ENCODE assay signal across 9 cellular contexts in the genomic region with DNA sequence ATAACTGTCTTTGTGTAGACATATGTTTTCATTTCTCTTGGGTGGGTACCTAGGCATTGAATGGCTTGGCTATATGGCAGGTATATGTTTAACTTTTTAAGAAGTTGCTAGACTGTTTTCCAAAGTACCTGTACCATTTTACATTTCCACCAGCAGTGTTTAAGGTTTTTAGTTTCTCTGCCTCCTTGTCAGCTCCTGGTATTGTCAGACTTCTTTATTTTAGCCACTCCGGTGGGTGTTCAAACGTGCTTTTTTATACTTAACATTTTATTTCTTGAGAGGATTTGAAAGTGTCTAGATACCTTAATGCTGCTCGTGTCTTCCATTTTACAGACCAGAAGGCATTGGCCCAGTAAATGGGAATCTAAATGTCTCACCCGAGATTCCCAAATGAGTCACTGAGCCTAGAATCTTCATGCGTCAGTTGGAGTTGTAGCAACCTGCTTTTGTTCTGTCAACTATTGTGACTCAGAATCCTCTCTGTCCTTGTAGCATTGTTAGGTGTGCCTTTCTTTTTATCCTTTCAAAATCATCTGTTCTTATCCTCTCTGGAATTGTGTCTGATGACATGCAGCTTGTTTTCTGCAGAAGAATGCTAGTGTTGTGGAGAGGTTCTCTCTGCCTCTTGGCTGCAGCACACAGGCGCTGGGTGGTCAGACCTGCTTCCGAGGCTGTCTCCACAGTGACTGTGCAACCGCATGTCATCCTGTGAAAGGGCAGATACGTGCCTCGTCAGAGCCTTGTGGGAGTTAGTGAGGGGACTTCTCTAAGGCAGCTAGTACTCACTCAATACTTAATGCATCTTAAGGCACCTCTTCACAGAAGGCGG.
DNase-seq lines count a peak whose midpoint lies in the region; ATAC-seq, FAIRE-seq and TF ChIP-seq lines count a peak whose summit lies in the region.
"Had no signal": no experiment of that assay in that cellular context is flagged by ENCODE, and none has a peak within 500 bp of the region (broad histone marks: within the 10 kb centered on the region; RNA-seq: fewer than 3 reads in every experiment).

No MANE protein-coding gene starts in this region.

- H3K36me3 ChIP-seq in HCT116 (ENCODE audit: control insufficient read depth in 1 of 2, insufficient read depth in 2 of 2, low read length in 2 of 2) (peaks cover 0 to 3% of the 10 kb centered on the region in 2 experiments; a peak in 2 of 4 replicates), kidney (ENCODE audit: control insufficient read depth in 1 of 2, insufficient read depth in 2 of 2, low read length in 2 of 2) (peaks cover 30 to 55% of the 10 kb centered on the region in 2 donors)

- H2AFZ ChIP-seq in HCT116 (ENCODE audit: low read depth, low read length, poor library complexity, severe bottlenecking) = no peak overlapping the region

- ATAC-seq in HCT116 = peak; percentile 57
- ATAC-seq in HG03565 (IDR thresholded peaks at IDR 0.05; ENCODE audit: unreplicated experiment) = no peak

- TF ChIP-seq CTCF in HCT116 (IDR thresholded peaks at IDR 0.05 in 2 of 3, conservative IDR thresholded peaks at IDR 0.05 in 1 of 3; ENCODE audit: borderline replicate concordance in 1 of 3, insufficient read depth in 1 of 3, low read depth in 2 of 3, low read length in 2 of 3) (no peak), astrocyte of the cerebellum (IDR thresholded peaks at IDR 0.05; ENCODE audit: low read depth, low read length, missing control alignments) (no peak), kidney (IDR thresholded peaks at IDR 0.05; ENCODE audit: borderline replicate concordance, extremely low read depth, insufficient read depth) (no peak)

- RAD21 ChIA-PET in HCT116 (lab: Charles Lee; ENCODE audit: low non-redundant PET in 1 of 2, low total read pairs in 2 of 2, uncharacterized antibody in 2 of 2, unreplicated experiment in 2 of 2) = no interaction called here

- in situ Hi-C loops in astrocyte of the cerebellum (cut with HindIII; ENCODE audit: low sequenced_read_pairs) = no loop called here

- TF ChIP-seq POLR2A in HCT116 (IDR thresholded peaks at IDR 0.05; ENCODE audit: borderline replicate concordance, extremely low read depth, insufficient read depth, insufficient read length) = no peak

- H3K9me2 ChIP-seq in HCT116 (ENCODE audit: insufficient read depth) = no peaks in the 10 kb centered on the region

- POLR2A ChIA-PET in HCT116 (lab: Charles Lee) = no interaction called here

- FAIRE-seq in kidney (lab: Jason Lieb, UNC) = no peak

- H3K79me2 ChIP-seq in HCT116 (ENCODE audit: insufficient read depth, low read length) = no peaks in the 10 kb centered on the region; the same call in 1 of the 2 replicates

- DNase-seq in HCT116 (ENCODE audit: low read depth, low spot score) (peak; percentile 32), astrocyte of the cerebellum (ENCODE audit: low read depth) (peak; percentile 65), kidney (peak; percentile 79), stromal cell of bone marrow (ENCODE audit: low read depth) (peak; percentile 95), NCI-H187 treated with DMSO at 0.1 percent for 48 hours (lab: John Stamatoyannopoulos, UW) (no peak), NCI-H1417 (lab: John Stamatoyannopoulos, UW) (no peak), NCI-H1105 (lab: John Stamatoyannopoulos, UW) (no peak)
- DNase-seq: activated T-cell treated with anti-CD3 and anti-CD28 coated beads for 4 hours had no signal

- no TSS peak for BruUV-seq in HCT116 (replicated peaks; lab: Mats Ljungman, UMichigan)

- no peak overlapping the region for H3K4me3 ChIP-seq in HCT116 (replicated peaks in 1 of 2; ENCODE audit: low read depth in 1 of 2, low read length in 2 of 2)
- no peak overlapping the region for H3K4me3 ChIP-seq in astrocyte of the cerebellum (ENCODE audit: low read depth, low read length)
- H3K4me3 ChIP-seq in kidney (ENCODE audit: low read length in 2 of 2) = peak overlapping the region in 1 of 2 donors; percentile 1

- peak overlapping the region; percentile 28 for H3K4me2 ChIP-seq in HCT116 (ENCODE audit: low read length)

- no peaks in the 10 kb centered on the region for H4K20me1 ChIP-seq in HCT116 (ENCODE audit: insufficient read depth)

- no peaks in the 10 kb centered on the region for H3K9me3 ChIP-seq in HCT116 (ENCODE audit: control insufficient read depth in 1 of 2, insufficient read depth in 1 of 2, low read depth in 1 of 2, low read length in 2 of 2)
- no peaks in the 10 kb centered on the region for H3K9me3 ChIP-seq in kidney (ENCODE audit: control insufficient read depth in 1 of 2, low read length in 2 of 2)

- H3K4me1 ChIP-seq in HCT116 (ENCODE audit: control insufficient read depth in 1 of 2, insufficient read depth in 2 of 2, low read length in 2 of 2) (peaks cover 18 to 31% of the 10 kb centered on the region in 2 experiments), kidney (ENCODE audit: control insufficient read depth in 1 of 2, insufficient read depth in 1 of 2, low read depth in 1 of 2, low read length in 2 of 2) (peaks cover 30 to 34% of the 10 kb centered on the region in 2 donors)

- CTCF ChIA-PET in HCT116 (lab: Charles Lee) = no interaction called here

- intact Hi-C loops in HCT116 (cut with micrococcal nuclease) (no loop called here), kidney (cut with DNase I) (no loop called here)

- no peaks in the 10 kb centered on the region for H3K27me3 ChIP-seq in HCT116 (ENCODE audit: insufficient read depth, low read length)

- H3K27ac ChIP-seq in HCT116 (ENCODE audit: low read depth, low read length) (peak overlapping the region; percentile 43; the same call in 1 of the 2 replicates), kidney (ENCODE audit: low read depth in 2 of 2, low read length in 2 of 2) (peak overlapping the region; percentile 61 to 71)

- H3K9ac ChIP-seq in HCT116 (ENCODE audit: low read length) (0 out of 2 replicates have a peak overlapping the region, but pooled peaks have one; percentile 4), kidney (ENCODE audit: low read length in 2 of 2) (no peak overlapping the region)

- no peak for TF ChIP-seq RAD21 in HCT116 (IDR thresholded peaks at IDR 0.05; ENCODE audit: low read depth)

TF ChIP-seq in HCT116, 20 proteins besides CTCF, POLR2A, EP300 and RAD21:
- TF ChIP-seq SRF (IDR thresholded peaks at IDR 0.05; ENCODE audit: low read depth) = no peak
- peak; percentile 17; the same call in 1 of the 2 replicates for TF ChIP-seq SP1 (IDR thresholded peaks at IDR 0.05; ENCODE audit: low read depth)
- TF ChIP-seq CEBPB (IDR thresholded peaks at IDR 0.05; ENCODE audit: low read depth) = peak; percentile 46; the same call in 1 of the 2 replicates
- TF ChIP-seq EZH2 (IDR thresholded peaks at IDR 0.05) = no peak
- TF ChIP-seq JUND (IDR thresholded peaks at IDR 0.05) = peak; percentile 37; the same call in 1 of the 2 replicates
- TF ChIP-seq FOSL1 (IDR thresholded peaks at IDR 0.05; ENCODE audit: low read depth) = peak; percentile 59

Comparison
In these comparisons a context has a peak if more than half of its experiments do, and no peak if none do; other contexts are left out.
1. DNase-seq: peak in HCT116 (single experiment), astrocyte of the cerebellum (single experiment), kidney (single experiment) and stromal cell of bone marrow (single experiment); none in NCI-H187 treated with DMSO at 0.1 percent for 48 hours (single experiment), NCI-H1417 (0 of 3) and NCI-H1105 (single experiment).